In genomic region chr14:63737582-63738006, GRCh38 we compare ENCODE assay signal across 11 cellular contexts. TPM values are rescaled to one million over a fixed set of nuclear protein-coding genes. Genes with fewer than 3 reads are reported as not detected.
A peak's percentile ranks its signal among the peaks of the same experiment; 100 is the strongest.
DNase-seq lines count a peak whose midpoint lies in the region; ATAC-seq and TF ChIP-seq lines count a peak whose summit lies in the region.
"Had no signal": no experiment of that assay in that cellular context is flagged by ENCODE, and none has a peak within 500 bp of the region (broad histone marks: within the 10 kb centered on the region; RNA-seq: fewer than 3 reads in every experiment).

No MANE protein-coding gene starts in this region.

- ATAC-seq in GM19372 (IDR thresholded peaks at IDR 0.05; ENCODE audit: low read depth, unreplicated experiment) = peak; percentile 91
- peak; percentile 92 for ATAC-seq in HG02973 (IDR thresholded peaks at IDR 0.05; ENCODE audit: unreplicated experiment)
- no peak for ATAC-seq in upper lobe of left lung (ENCODE audit: low FRiP score in 2 of 2)

- TF ChIP-seq CTCF in GM13977 (IDR thresholded peaks at IDR 0.05; ENCODE audit: extremely low read depth, insufficient read depth, missing control alignments) (no peak), SU-DHL-6 (IDR thresholded peaks at IDR 0.05; ENCODE audit: insufficient read depth, low read length, poor library complexity, severe bottlenecking) (no peak), upper lobe of left lung (IDR thresholded peaks at IDR 0.05) (no peak)

- H3K79me2 ChIP-seq in SU-DHL-6 (ENCODE audit: insufficient read depth, low read length) = no peaks in the 10 kb centered on the region

- H4K20me1 ChIP-seq in SU-DHL-6 (ENCODE audit: low read depth, low read length) = no peaks in the 10 kb centered on the region

- peak; percentile 53 for DNase-seq in GM13977 (ENCODE audit: low spot score)
- DNase-seq in activated effector memory CD4-positive, alpha-beta T cell treated with Interleukin-2 at 50 U/mL for 16 hours = no peak
- DNase-seq in superior temporal gyrus (ENCODE audit: extremely low spot score) = no peak
- no peak for DNase-seq in upper lobe of left lung
- DNase-seq in UCSD-AML1 (lab: John Stamatoyannopoulos, UW; ENCODE audit: unreplicated experiment) = no peak
- DNase-seq: caudate nucleus, hypothalamus, NCI-H69 had no signal

- TF ChIP-seq EP300 in upper lobe of left lung (IDR thresholded peaks at IDR 0.05) = no peak

- H2AFZ ChIP-seq in SU-DHL-6 (ENCODE audit: low read depth, low read length, severe bottlenecking) = peak overlapping the region; percentile 14

- H3K9me3 ChIP-seq in SU-DHL-6 (ENCODE audit: insufficient read depth, low read length) = no peaks in the 10 kb centered on the region
- H3K9me3 ChIP-seq in upper lobe of left lung = no peaks in the 10 kb centered on the region

- H3K27me3 ChIP-seq in SU-DHL-6 (ENCODE audit: low read length) (no peaks in the 10 kb centered on the region), upper lobe of left lung (no peaks in the 10 kb centered on the region)

- peak overlapping the region; percentile 18 for H3K4me2 ChIP-seq in SU-DHL-6 (ENCODE audit: low read depth, low read length, poor library complexity, severe bottlenecking)

- H3F3A ChIP-seq in SU-DHL-6 (ENCODE audit: insufficient read depth) = peaks cover 3% of the 10 kb centered on the region; the same call in 1 of the 2 replicates

- WGBS in upper lobe of left lung, 2 donors = 85 to 90% methylated on average over 1 of the region's 1 CpG

- H3K27ac ChIP-seq in SU-DHL-6 (ENCODE audit: low read depth, low read length) (no peak overlapping the region), upper lobe of left lung (no peak overlapping the region)

- no peak for TF ChIP-seq POLR2A in upper lobe of left lung (IDR thresholded peaks at IDR 0.05)

- no peaks in the 10 kb centered on the region for H3K36me3 ChIP-seq in SU-DHL-6 (ENCODE audit: low read length)
- no peaks in the 10 kb centered on the region for H3K36me3 ChIP-seq in upper lobe of left lung

- H3K9me2 ChIP-seq in SU-DHL-6 (replicated peaks; ENCODE audit: insufficient read depth, low read length) = no peaks in the 10 kb centered on the region

- in situ Hi-C loops in GM13977 (cut with MboI; ENCODE audit: low pct_unique_long_range_greater_than_20kb, low sequenced_read_pairs, unreplicated experiment) = no loop called here

- H3K4me3 ChIP-seq in SU-DHL-6 (ENCODE audit: insufficient read depth, low read length, poor library complexity, severe bottlenecking) (no peak overlapping the region), upper lobe of left lung (no peak overlapping the region)

- H3K4me1 ChIP-seq in upper lobe of left lung = no peaks in the 10 kb centered on the region

- H3K9ac ChIP-seq in SU-DHL-6 (ENCODE audit: low read length) = no peak overlapping the region

RNA-seq across cellular contexts. Expression of gene SGPP1, which starts 9.7 kb away (rescaled TPM):
- 10 to 100 TPM in 5 of 6 donors, 1 to 10 TPM in 1; 9.4 to 27.8 (median 22.9) TPM for total RNA-seq in upper lobe of left lung

Comparison
In these comparisons a context has a peak if more than half of its experiments do, and no peak if none do; other contexts are left out.
1. ATAC-seq: peak in GM19372 (single experiment) and HG02973 (single experiment); none in upper lobe of left lung (0 of 2).